Comparison of ENCODE assay signal across 17 cellular contexts in the genomic region with DNA sequence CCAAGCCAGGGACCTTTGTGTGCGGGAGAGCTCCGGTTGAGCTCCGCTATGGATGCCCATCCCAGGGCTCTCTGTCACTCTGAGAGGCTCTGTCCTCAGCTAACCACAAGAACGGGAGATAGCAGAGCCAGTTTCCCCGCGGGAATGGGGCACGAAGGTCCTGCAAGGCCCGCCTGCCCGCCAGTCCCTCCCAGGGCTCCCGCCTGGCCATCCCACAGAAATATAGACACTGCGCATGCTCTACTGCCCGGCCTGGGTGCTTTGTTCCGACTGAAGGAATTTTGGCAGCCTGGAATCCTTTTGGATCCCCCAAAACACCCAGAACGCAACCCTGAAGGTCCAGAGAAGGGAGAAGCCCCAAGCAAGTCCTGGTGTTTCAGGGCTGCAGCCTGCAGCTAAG. TPM values are rescaled to one million over a fixed set of nuclear protein-coding genes. Genes with fewer than 3 reads are reported as not detected.
"Had no signal": no experiment of that assay in that cellular context is flagged by ENCODE, and none has a peak within 500 bp of the region (broad histone marks: within the 10 kb centered on the region; RNA-seq: fewer than 3 reads in every experiment).

No MANE protein-coding gene starts in this region.

- H3K27ac ChIP-seq: brain microvascular endothelial cell, parathyroid adenoma, testis had no signal

- H3K4me1 ChIP-seq: parathyroid adenoma, testis had no signal

- DNase-seq: activated CD4-positive, alpha-beta T cell treated with anti-CD3 and anti-CD28 coated beads, Interleukin-2, amount 50 U/mL, for 1 hour; activated effector memory CD4-positive, alpha-beta T cell treated with anti-CD3 and anti-CD28 coated beads, Interleukin-2, amount 50 U/mL, for 16 hours; activated T-cell treated with anti-CD3 and anti-CD28 coated beads, Interleukin-2, amount 50 U/mL, for 1 hour; amygdala; brain microvascular endothelial cell; retina; stimulated activated CD4-positive, alpha-beta T cell treated with anti-CD3 and anti-CD28 coated beads, Interleukin-4, amount 100 ng/mL, for 4 hours; stimulated activated naive CD8-positive, alpha-beta T cell treated with anti-CD3 and anti-CD28 coated beads, Interleukin-15, amount 100 ng/mL, for 72 hours; T-helper 17 cell had no signal

- ATAC-seq: stimulated activated naive CD8-positive, alpha-beta T cell treated with anti-CD3 and anti-CD28 coated beads, Interleukin-15, amount 100 ng/mL, for 72 hours; T-helper 17 cell had no signal

- H3K9me3 ChIP-seq: testis had no signal

- H2AFZ ChIP-seq: parathyroid adenoma had no signal

- H3K9ac ChIP-seq: parathyroid adenoma had no signal

- H3K79me2 ChIP-seq: parathyroid adenoma had no signal

- H3K36me3 ChIP-seq: brain microvascular endothelial cell had no signal

- H3K27me3 ChIP-seq: brain microvascular endothelial cell, testis had no signal

RNA-seq across cellular contexts. Expression of gene DEFB110, which starts 8.6 kb away (rescaled TPM):
- total RNA-seq: kidney epithelial cell, liver, mesothelial cell of epicardium, skeletal muscle tissue, T-helper 17 cell, testis, urinary bladder had no signal
- polyA plus RNA-seq: esophagus, liver, urinary bladder had no signal

RNA-seq across cellular contexts. Expression of gene DEFB112, which starts 19.4 kb away (rescaled TPM):
- total RNA-seq: kidney epithelial cell, liver, mesothelial cell of epicardium, skeletal muscle tissue, T-helper 17 cell, testis, urinary bladder had no signal
- polyA plus RNA-seq: esophagus, liver, urinary bladder had no signal
